7 cellular contexts compared by ENCODE assay signal in genomic region chrX:1534321-1535168, GRCh38. TPM values are rescaled to one million over a fixed set of nuclear protein-coding genes. Genes with fewer than 3 reads are reported as not detected.
DNase-seq lines count a peak whose midpoint lies in the region; TF ChIP-seq lines count a peak whose summit lies in the region.

No MANE protein-coding gene starts in this region.

- H3K9me3 Mint-ChIP-seq in nephron progenitor cell = no peaks in the 10 kb centered on the region

- H3K79me2 ChIP-seq in Karpas-422 (ENCODE audit: low read length) = peaks cover 61% of the 10 kb centered on the region

- no peaks in the 10 kb centered on the region for H3K27me3 Mint-ChIP-seq in nephron progenitor cell (ENCODE audit: low read depth, poor library complexity)

- H3K27ac Mint-ChIP-seq in nephron progenitor cell = no peak overlapping the region

- peak overlapping the region; percentile 93 for H3K4me2 ChIP-seq in Karpas-422 (ENCODE audit: low read depth, low read length, poor library complexity, severe bottlenecking)

- H3K4me1 Mint-ChIP-seq in nephron progenitor cell = peaks cover 12% of the 10 kb centered on the region

- H3K4me3 ChIP-seq in Karpas-422 (ENCODE audit: low read length) = peak overlapping the region; percentile 98

- peak overlapping the region; percentile 99 for H3K9ac ChIP-seq in Karpas-422 (ENCODE audit: low read length)

- H3K27me3 ChIP-seq in Karpas-422 (ENCODE audit: low read length) = no peaks in the 10 kb centered on the region

- H3K9me2 ChIP-seq in Karpas-422 (replicated peaks; ENCODE audit: insufficient read depth, low read length) = no peaks in the 10 kb centered on the region

- peaks cover 17% of the 10 kb centered on the region for H3K36me3 ChIP-seq in Karpas-422 (ENCODE audit: insufficient read depth, low read length)

- no peak overlapping the region for H2AFZ ChIP-seq in Karpas-422 (ENCODE audit: low read length)

- H3K4me3 Mint-ChIP-seq in nephron progenitor cell = no peak overlapping the region

- TF ChIP-seq CTCF in GM20000 (IDR thresholded peaks at IDR 0.05; ENCODE audit: extremely low read depth, missing control alignments) (no peak), nephron progenitor cell (IDR thresholded peaks at IDR 0.05) (no peak)

- peaks cover 30% of the 10 kb centered on the region for H3K4me1 ChIP-seq in Karpas-422 (ENCODE audit: low read length)

- no peaks in the 10 kb centered on the region for H4K20me1 ChIP-seq in Karpas-422 (ENCODE audit: insufficient read depth, low read depth, low read length)

- H3K36me3 Mint-ChIP-seq in nephron progenitor cell (ENCODE audit: low read depth) = no peaks in the 10 kb centered on the region

- DNase-seq in GM20000 (ENCODE audit: low spot score) = peak; percentile 21
- peak; percentile 71 for DNase-seq in Karpas-422
- DNase-seq in activated CD8-positive, alpha-beta memory T cell treated with anti-CD3 and anti-CD28 coated beads, Interleukin-2, amount 50 U/mL, for 48 hours = peak; percentile 82
- peak; percentile 16 for DNase-seq in nephron progenitor cell
- no peak for DNase-seq in NCI-H1436 (lab: John Stamatoyannopoulos, UW)
- no peak for DNase-seq in medulla oblongata (ENCODE audit: extremely low spot score)
- no peak for DNase-seq in EL

- peak overlapping the region; percentile 96 for H3K27ac ChIP-seq in Karpas-422 (ENCODE audit: low read length)

- H3K9me3 ChIP-seq in Karpas-422 (ENCODE audit: low read length) = no peaks in the 10 kb centered on the region

RNA-seq across cellular contexts. Expression of gene P2RY8, which starts 2.4 kb away (rescaled TPM):
- total RNA-seq in Karpas-422 (2014; rRNA removed; shearing (Covaris generic); ENCODE audit: low replicate concordance) = 87.1 and 130 TPM in 2 replicates

RNA-seq across cellular contexts. Expression of gene AKAP17A, which starts 56.9 kb away (rescaled TPM):
- total RNA-seq in Karpas-422 (2014; rRNA removed; shearing (Covaris generic); ENCODE audit: low replicate concordance) = 27.9 and 66.6 TPM in 2 replicates

Comparison
In these comparisons a context has a peak if more than half of its experiments do, and no peak if none do; other contexts are left out.
1. DNase-seq: peak in GM20000 (single experiment), Karpas-422 (single experiment), activated CD8-positive, alpha-beta memory T cell treated with anti-CD3 and anti-CD28 coated beads, Interleukin-2, amount 50 U/mL, for 48 hours (single experiment) and nephron progenitor cell (single experiment); none in NCI-H1436 (single experiment), medulla oblongata (single experiment) and EL (single experiment).